In the genomic region with DNA sequence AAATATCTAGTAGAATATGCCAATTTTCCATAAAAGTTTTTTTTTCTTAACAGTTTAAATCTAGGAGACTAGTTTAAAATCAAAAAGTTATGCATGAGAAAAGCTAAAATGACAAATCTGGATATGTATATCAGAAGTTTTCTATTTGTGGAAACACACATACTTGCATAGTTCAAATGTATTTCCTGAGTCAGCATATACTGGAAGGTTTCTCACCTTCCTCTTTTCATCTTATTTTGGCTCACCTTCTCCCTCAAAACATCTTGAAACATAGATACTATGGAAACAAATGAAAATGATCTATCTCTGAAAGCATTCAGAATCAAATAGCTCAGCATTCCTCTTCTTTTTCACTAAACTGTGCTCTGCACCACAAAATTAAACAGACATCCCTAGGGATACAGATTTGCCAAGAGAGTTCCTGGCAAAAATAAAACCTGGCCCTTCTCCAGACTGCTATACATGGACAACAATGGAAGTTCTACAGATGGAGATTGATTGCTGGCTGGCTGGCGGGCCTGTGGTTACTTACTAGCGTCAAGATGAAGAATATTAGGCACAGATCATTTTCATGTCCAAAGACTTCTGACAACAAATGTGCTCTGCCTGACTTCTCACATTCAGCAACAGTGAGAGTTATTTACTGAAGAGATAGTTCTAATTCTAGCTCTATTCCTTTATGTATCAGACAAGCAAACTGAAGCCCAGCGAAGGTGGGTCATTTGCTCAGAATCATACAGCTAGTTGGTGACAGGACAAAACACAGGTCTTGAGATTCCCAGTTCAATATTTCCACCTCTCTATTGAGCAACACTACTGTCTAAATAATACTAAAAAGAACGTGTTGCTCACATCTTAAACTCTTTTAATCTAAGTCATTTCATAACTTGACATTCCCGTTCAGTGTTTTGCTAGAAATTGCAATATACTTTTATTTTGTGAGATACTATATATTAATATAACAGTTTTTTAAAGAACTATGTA, we compare ENCODE assay signal across 10 cellular contexts. TPM values are rescaled to one million over a fixed set of nuclear protein-coding genes. Genes with fewer than 3 reads are reported as not detected.
DNase-seq lines count a peak whose midpoint lies in the region; ATAC-seq and TF ChIP-seq lines count a peak whose summit lies in the region.
"Had no signal": no experiment of that assay in that cellular context is flagged by ENCODE, and none has a peak within 500 bp of the region (broad histone marks: within the 10 kb centered on the region; RNA-seq: fewer than 3 reads in every experiment).

No MANE protein-coding gene starts in this region.

- POLR2A ChIA-PET in AG04450 (lab: Yijun Ruan, JAX): no interaction called here

- TF ChIP-seq CTCF in AG04450 (IDR thresholded peaks at IDR 0.05; ENCODE audit: low read depth, low read length) (no peak), brain microvascular endothelial cell (IDR thresholded peaks at IDR 0.05; ENCODE audit: low read depth, low read length, missing control alignments) (no peak)

- DNase-seq in AG04450 (ENCODE audit: low read depth, low spot score) (peak; percentile 50), NCI-H2029 (lab: John Stamatoyannopoulos, UW) (peak; percentile 73), brain microvascular endothelial cell (peak; percentile 68), lung microvascular endothelial cell (ENCODE audit: low read depth in 2 of 2) (peak; percentile 26 to 41)
- DNase-seq: Caco-2, KBM-7 had no signal

- H3K36me3 ChIP-seq in brain microvascular endothelial cell (replicated peaks): no peaks in the 10 kb centered on the region

- H3K27ac ChIP-seq in AG04450 (ENCODE audit: low read depth, low read length): peak overlapping the region; percentile 59
- H3K27ac ChIP-seq in brain microvascular endothelial cell: no peak overlapping the region

- H3K27me3 ChIP-seq in AG04450 (ENCODE audit: control insufficient read depth, insufficient read depth, low read length) (no peaks in the 10 kb centered on the region), brain microvascular endothelial cell (replicated peaks) (no peaks in the 10 kb centered on the region)

- ATAC-seq in GM18868 (IDR thresholded peaks at IDR 0.05; ENCODE audit: unreplicated experiment): no peak
- ATAC-seq in HG03108 (IDR thresholded peaks at IDR 0.05; ENCODE audit: unreplicated experiment): no peak
- ATAC-seq in HG03571 (IDR thresholded peaks at IDR 0.05; ENCODE audit: unreplicated experiment): no peak
- ATAC-seq in HG03378 (IDR thresholded peaks at IDR 0.05; ENCODE audit: unreplicated experiment): no peak

- no peaks in the 10 kb centered on the region for H3K9me3 ChIP-seq in AG04450 (ENCODE audit: control insufficient read depth, insufficient read depth, low read length)
- H3K9me3 ChIP-seq: Caco-2 had no signal

- CTCF ChIA-PET in AG04450 (lab: Charles Lee): interaction anchor here (1.2 to 2.1 kb wide), 3 partner anchors 25 to 75 kb away, joined by 6 to 9 read pairs (median 7); no protein-coding TSS in a partner anchor

- in situ Hi-C loops in brain microvascular endothelial cell (cut with HindIII; ENCODE audit: low pct_ligation_motif_present, low sequenced_read_pairs): no loop called here

- no peak overlapping the region for H3K4me3 ChIP-seq in AG04450 (ENCODE audit: low read depth, low read length)
- H3K4me3 ChIP-seq in brain microvascular endothelial cell (ENCODE audit: low read depth, low read length): no peak overlapping the region

RNA-seq across cellular contexts. Expression of a gene that starts 26.6 kb away (rescaled TPM):
- 35.9 and 50.8 TPM in 2 replicates for polyA plus RNA-seq in AG04450 (2011; rRNA removed)
- polyA minus RNA-seq in AG04450 (2011; rRNA and poly(A)+ RNA removed): 9.5 and 19.9 TPM in 2 replicates
- total RNA-seq in lung microvascular endothelial cell: 0.20 and 0.22 TPM in 2 replicates
